ENCODE assay signal across 8 cellular contexts in the genomic region with DNA sequence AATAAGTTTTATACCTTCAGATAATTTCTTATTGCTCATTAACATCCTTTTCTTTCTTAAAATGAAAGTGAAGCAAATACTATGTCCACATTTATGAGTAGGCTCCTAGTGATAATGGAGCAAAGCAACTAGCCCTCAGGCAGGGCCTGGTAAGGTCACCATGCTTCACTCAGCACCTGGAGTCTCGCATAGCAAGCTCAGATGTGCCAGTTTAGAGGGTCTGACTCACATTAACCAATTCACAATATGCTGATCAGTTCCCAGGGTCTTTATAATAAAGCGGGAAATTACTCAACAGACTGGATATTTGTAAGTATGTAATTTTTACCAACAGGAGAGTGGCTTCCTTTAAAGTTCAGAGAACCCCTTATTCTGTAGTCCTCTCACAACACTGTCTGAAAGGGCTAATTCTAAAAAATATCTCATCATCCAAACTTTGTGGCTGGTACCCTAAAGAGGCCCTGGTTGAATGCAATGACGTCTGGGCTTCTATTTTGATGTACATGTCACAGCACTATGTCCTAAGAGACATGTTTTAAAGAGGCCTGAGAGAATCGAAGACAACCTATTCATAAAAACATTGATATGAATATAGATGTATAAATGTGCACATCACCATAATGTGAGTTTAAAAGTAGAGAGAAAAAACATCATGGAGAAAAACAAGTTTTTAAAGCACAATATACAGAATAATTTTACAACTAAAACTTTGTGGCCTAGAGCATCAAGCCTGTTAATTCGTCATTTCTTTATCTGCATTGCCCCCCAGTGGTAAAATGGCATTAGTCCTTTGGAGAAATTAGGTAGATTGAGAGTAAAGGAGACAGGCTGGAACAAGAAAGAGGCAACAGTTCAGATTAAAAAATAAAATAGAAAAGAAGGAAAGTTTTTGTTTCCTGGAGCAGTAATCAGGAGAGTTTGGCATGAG. TPM values are rescaled to one million over a fixed set of nuclear protein-coding genes. Genes with fewer than 3 reads are reported as not detected.
DNase-seq lines count a peak whose midpoint lies in the region; ATAC-seq, FAIRE-seq and TF ChIP-seq lines count a peak whose summit lies in the region.

No MANE protein-coding gene starts in this region.

- H3K36me3 Mint-ChIP-seq in CD4-positive, CD25-positive, alpha-beta regulatory T cell = no peaks in the 10 kb centered on the region
- H3K36me3 Mint-ChIP-seq in mesothelial cell of epicardium = peaks cover 2% of the 10 kb centered on the region

- peak; percentile 94 for FAIRE-seq in endometrium (lab: Jason Lieb, UNC)

- H3K4me3 ChIP-seq in CD4-positive, CD25-positive, alpha-beta regulatory T cell (ENCODE audit: low read depth, low read length) = no peak overlapping the region
- no peak overlapping the region for H3K4me3 ChIP-seq in neuronal stem cell (ENCODE audit: low read length in 2 of 2)

- H2BK5ac ChIP-seq in neuronal stem cell (ENCODE audit: low read length) = no peak overlapping the region

- H3K23ac ChIP-seq in neuronal stem cell (ENCODE audit: low read depth, low read length, poor library complexity) = no peak overlapping the region

- H3K4me2 ChIP-seq in neuronal stem cell (ENCODE audit: insufficient read depth, low read length, poor library complexity, severe bottlenecking) = no peak overlapping the region

- H2AFZ ChIP-seq in neuronal stem cell (ENCODE audit: low read length) = no peak overlapping the region

- H2BK12ac ChIP-seq in neuronal stem cell (ENCODE audit: low read length) = no peak overlapping the region

- peaks cover 13% of the 10 kb centered on the region for H3K4me1 ChIP-seq in CD4-positive, CD25-positive, alpha-beta regulatory T cell (ENCODE audit: control insufficient read depth, insufficient read depth, low read length, poor library complexity, severe bottlenecking)
- no peaks in the 10 kb centered on the region for H3K4me1 ChIP-seq in neuronal stem cell (ENCODE audit: control insufficient read depth in 2 of 2, insufficient read depth in 1 of 2, low read depth in 1 of 2, low read length in 2 of 2)

- H3K4me3 Mint-ChIP-seq in CD4-positive, CD25-positive, alpha-beta regulatory T cell = peak overlapping the region in 1 of 4 donors; percentile 40
- no peak overlapping the region for H3K4me3 Mint-ChIP-seq in mesothelial cell of epicardium

- H3K27me3 Mint-ChIP-seq in CD4-positive, CD25-positive, alpha-beta regulatory T cell = peaks cover 14% of the 10 kb centered on the region
- no peaks in the 10 kb centered on the region for H3K27me3 Mint-ChIP-seq in mesothelial cell of epicardium (ENCODE audit: low read depth)

- H3K9me3 ChIP-seq in CD4-positive, CD25-positive, alpha-beta regulatory T cell (ENCODE audit: control insufficient read depth in 2 of 2, low read length in 2 of 2) = no peaks in the 10 kb centered on the region
- no peaks in the 10 kb centered on the region for H3K9me3 ChIP-seq in neuronal stem cell (replicated peaks in 1 of 2; ENCODE audit: control insufficient read depth in 2 of 2, insufficient read depth in 1 of 2, low read depth in 1 of 2, low read length in 2 of 2)

- H2BK15ac ChIP-seq in neuronal stem cell (ENCODE audit: low read length) = no peak overlapping the region

- H3K79me1 ChIP-seq in neuronal stem cell (ENCODE audit: low read depth, low read length) = no peaks in the 10 kb centered on the region

- H3K18ac ChIP-seq in neuronal stem cell (ENCODE audit: low read length) = no peak overlapping the region

- no peak overlapping the region for H4K91ac ChIP-seq in neuronal stem cell (ENCODE audit: low read depth, low read length, poor library complexity)

- H3K27ac Mint-ChIP-seq in CD4-positive, CD25-positive, alpha-beta regulatory T cell = no peak overlapping the region
- H3K27ac Mint-ChIP-seq in mesothelial cell of epicardium = no peak overlapping the region

- no peak for ATAC-seq in CD4-positive, CD25-positive, alpha-beta regulatory T cell (ENCODE audit: low read depth in 2 of 2)
- peak; percentile 49 for ATAC-seq in GM18505 (IDR thresholded peaks at IDR 0.05; ENCODE audit: unreplicated experiment)
- peak; percentile 96 for ATAC-seq in SK-N-SH treated with all-trans-retinoic acid at 6 μM for 48 hours

- H3K27me3 ChIP-seq in CD4-positive, CD25-positive, alpha-beta regulatory T cell (ENCODE audit: control insufficient read depth, insufficient read depth, low read length) = no peaks in the 10 kb centered on the region
- no peaks in the 10 kb centered on the region for H3K27me3 ChIP-seq in neuronal stem cell (ENCODE audit: control insufficient read depth in 3 of 3, insufficient read depth in 3 of 3, low read depth in 1 of 3, low read length in 3 of 3)

- H3K9ac ChIP-seq in neuronal stem cell (ENCODE audit: low read depth, low read length, poor library complexity) = no peak overlapping the region

- H3K27ac ChIP-seq in CD4-positive, CD25-positive, alpha-beta regulatory T cell (ENCODE audit: insufficient read depth, low read length, poor library complexity, severe bottlenecking) = no peak overlapping the region
- no peak overlapping the region for H3K27ac ChIP-seq in neuronal stem cell (replicated peaks; ENCODE audit: low read length)

- H3K4ac ChIP-seq in neuronal stem cell (ENCODE audit: low read length) = no peak overlapping the region

- H3K4me1 Mint-ChIP-seq in CD4-positive, CD25-positive, alpha-beta regulatory T cell = peaks cover 5 to 19% (median 16%) of the 10 kb centered on the region in 4 donors
- H3K4me1 Mint-ChIP-seq in mesothelial cell of epicardium = no peaks in the 10 kb centered on the region

- H4K8ac ChIP-seq in neuronal stem cell (ENCODE audit: low read depth, low read length) = no peak overlapping the region

- no peak overlapping the region for H2BK120ac ChIP-seq in neuronal stem cell (ENCODE audit: low read depth, low read length)

- no CpG with 5 or more reads among the region's 5 CpGs for WGBS in neuronal stem cell (ENCODE audit: extremely low coverage in 2 of 2, insufficient read length in 2 of 2, insufficient replicate concordance in 1 of 2), 2 donors

- H2AK5ac ChIP-seq in neuronal stem cell (ENCODE audit: low read depth, low read length) = no peak overlapping the region

- no peaks in the 10 kb centered on the region for H3K9me3 Mint-ChIP-seq in CD4-positive, CD25-positive, alpha-beta regulatory T cell
- H3K9me3 Mint-ChIP-seq in mesothelial cell of epicardium = peaks cover 18% of the 10 kb centered on the region

- no peak overlapping the region for H3K14ac ChIP-seq in neuronal stem cell (ENCODE audit: low read length)

- TF ChIP-seq CTCF in mesothelial cell of epicardium (IDR thresholded peaks at IDR 0.05; ENCODE audit: unreplicated experiment) = no peak

- H3K36me3 ChIP-seq in CD4-positive, CD25-positive, alpha-beta regulatory T cell (ENCODE audit: control insufficient read depth, insufficient read depth, low read length) = no peaks in the 10 kb centered on the region
- no peaks in the 10 kb centered on the region for H3K36me3 ChIP-seq in neuronal stem cell (replicated peaks in 1 of 2; ENCODE audit: control insufficient read depth in 2 of 2, insufficient read depth in 2 of 2, low read length in 2 of 2)

- DNase-seq in CD4-positive, CD25-positive, alpha-beta regulatory T cell = peak in 2 of 3 donors; percentile 33 to 60
- peak; percentile 3 for DNase-seq in HuH-7.5 (ENCODE audit: low spot score)
- DNase-seq in neuronal stem cell (ENCODE audit: low spot score) = peak; percentile 23
- DNase-seq in GF-D8 (lab: John Stamatoyannopoulos, UW) = no peak
- no peak for DNase-seq in mesothelial cell of epicardium (ENCODE audit: low spot score in 2 of 2, unreplicated experiment in 2 of 2)

- TF ChIP-seq POLR2A in GM18505 (IDR thresholded peaks at IDR 0.05; ENCODE audit: borderline replicate concordance, extremely low read depth, insufficient read depth, insufficient read length) = no peak

TF ChIP-seq in SK-N-SH treated with all-trans-retinoic acid at 6 μM for 48 hours, 23 proteins besides CTCF, POLR2A, EP300 and RAD21:
- TF ChIP-seq GLIS3 (CRISPR knock-in tag; IDR thresholded peaks at IDR 0.05) (no peak), PPARA (CRISPR knock-in tag; IDR thresholded peaks at IDR 0.05; ENCODE audit: borderline replicate concordance) (no peak), SNAI2 (CRISPR knock-in tag; IDR thresholded peaks at IDR 0.05) (no peak)

RNA-seq across cellular contexts. Expression of a gene that starts 44.3 kb away (rescaled TPM):
- total RNA-seq in CD4-positive, CD25-positive, alpha-beta regulatory T cell = 0.20 TPM
- under 1 TPM in 1 of 4 donors, not detected in 3; 0.15 TPM for polyA plus RNA-seq in CD4-positive, CD25-positive, alpha-beta regulatory T cell
- polyA plus RNA-seq in neuronal stem cell (2013, experiment 1 of 2) = not detected
- not detected for polyA plus RNA-seq in neuronal stem cell (2013, experiment 2 of 2)
- not detected in 3 replicates for total RNA-seq in mesothelial cell of epicardium

Comparison
In these comparisons a context has a peak if more than half of its experiments do, and no peak if none do; other contexts are left out.
1. ATAC-seq: peak in GM18505 (single experiment) and SK-N-SH treated with all-trans-retinoic acid at 6 μM for 48 hours (single experiment); none in CD4-positive, CD25-positive, alpha-beta regulatory T cell (0 of 2).
2. DNase-seq: peak in CD4-positive, CD25-positive, alpha-beta regulatory T cell (2 of 3), HuH-7.5 (single experiment) and neuronal stem cell (single experiment); none in GF-D8 (single experiment) and mesothelial cell of epicardium (0 of 2).